ENCODE assay signal across 11 cellular contexts in genomic region chr12:113422929-113423669, GRCh38. TPM values are rescaled to one million over a fixed set of nuclear protein-coding genes. Genes with fewer than 3 reads are reported as not detected.
DNase-seq lines count a peak whose midpoint lies in the region; ATAC-seq and TF ChIP-seq lines count a peak whose summit lies in the region.
"Had no signal": no experiment of that assay in that cellular context is flagged by ENCODE, and none has a peak within 500 bp of the region (broad histone marks: within the 10 kb centered on the region; RNA-seq: fewer than 3 reads in every experiment).

No MANE protein-coding gene starts in this region.

- H3K27ac Mint-ChIP-seq in activated naive CD8-positive, alpha-beta T cell treated with anti-CD3 and anti-CD28 coated beads, Interleukin-2, amount 50 U/mL, for 24 hours: no peak overlapping the region

- no peak for TF ChIP-seq POLR2A in spleen (IDR thresholded peaks at IDR 0.05)

- TF ChIP-seq CTCF in GM13977 (IDR thresholded peaks at IDR 0.05; ENCODE audit: extremely low read depth, insufficient read depth, missing control alignments) (peak; percentile 3), WI38 (IDR thresholded peaks at IDR 0.05; ENCODE audit: low read depth, low read length) (no peak), spleen (IDR thresholded peaks at IDR 0.05 in 8 of 11, conservative IDR thresholded peaks at IDR 0.05 in 3 of 11) (no peak)

- intact Hi-C loops in spleen (cut with DNase I; ENCODE audit: low total_unique reads): loop anchor here (10.0 kb wide), 1 partner anchor 98 kb away; no protein-coding TSS in a partner anchor

- 78 to 84% (median 80%) methylated on average over 5 to 6 of the region's 6 CpGs for WGBS in spleen, 5 donors

- no peaks in the 10 kb centered on the region for H3K36me3 ChIP-seq in iPS-20b (ENCODE audit: insufficient read depth, low read depth, low read length)
- no peaks in the 10 kb centered on the region for H3K36me3 ChIP-seq in spleen

- H3K9me3 Mint-ChIP-seq in activated naive CD8-positive, alpha-beta T cell treated with anti-CD3 and anti-CD28 coated beads, Interleukin-2, amount 50 U/mL, for 24 hours: no peaks in the 10 kb centered on the region

- peaks cover 12% of the 10 kb centered on the region for H3K27me3 Mint-ChIP-seq in activated naive CD8-positive, alpha-beta T cell treated with anti-CD3 and anti-CD28 coated beads, Interleukin-2, amount 50 U/mL, for 24 hours

- DNase-seq in GM13977 (ENCODE audit: low spot score) (no peak), spleen (no peak), NCI-H2196 (lab: John Stamatoyannopoulos, UW; ENCODE audit: unreplicated experiment) (no peak)
- DNase-seq in stimulated activated CD4-positive, alpha-beta T cell treated with anti-CD3 and anti-CD28 coated beads, Interleukin-4, amount 100 ng/mL, for 1 hour: no peak
- DNase-seq in activated naive CD8-positive, alpha-beta T cell treated with anti-CD3 and anti-CD28 coated beads, Interleukin-2, amount 50 U/mL, for 24 hours: no peak
- DNase-seq: NCI-H524; stimulated activated CD4-positive, alpha-beta T cell treated with anti-CD3 and anti-CD28 coated beads, Interleukin-2, amount 100 ng/mL, for 48 hours had no signal

- H3K4me1 ChIP-seq in iPS-20b (ENCODE audit: insufficient read depth, low read length): peaks cover 9% of the 10 kb centered on the region; the same call in 1 of the 2 replicates
- H3K4me1 ChIP-seq in spleen: peaks cover 11 to 37% (median 19%) of the 10 kb centered on the region in 6 donors

- no peaks in the 10 kb centered on the region for H3K36me3 Mint-ChIP-seq in activated naive CD8-positive, alpha-beta T cell treated with anti-CD3 and anti-CD28 coated beads, Interleukin-2, amount 50 U/mL, for 24 hours (ENCODE audit: low read depth)
- H3K36me3 Mint-ChIP-seq: activated CD8-positive, alpha-beta memory T cell treated with anti-CD3 and anti-CD28 coated beads, Interleukin-2, amount 10 ng/mL, durations not matched to agents 7 days and 5 days had no signal

- peak overlapping the region; percentile 51; the same call in 1 of the 2 replicates for H3K9ac ChIP-seq in iPS-20b (ENCODE audit: low read depth, low read length)

- in situ Hi-C loops in GM13977 (cut with MboI; ENCODE audit: low pct_unique_long_range_greater_than_20kb, low sequenced_read_pairs, unreplicated experiment): loop anchor here (25.0 kb wide), 1 partner anchor 236 kb away; the partner anchor contains the start of genes DDX54 and RITA1

- H3K4me3 ChIP-seq in WI38 (ENCODE audit: low read depth, low read length): peak overlapping the region; percentile 78
- H3K4me3 ChIP-seq in iPS-20b (ENCODE audit: low read length): peak overlapping the region; percentile 42; the same call in 1 of the 2 replicates
- H3K4me3 ChIP-seq in spleen: peak overlapping the region in 5 of 8 donors; percentile 9 to 66 (median 39)

- H3K27ac ChIP-seq in iPS-20b (ENCODE audit: low read length) (no peak overlapping the region), spleen (peak overlapping the region in 3 of 8 donors; percentile 76 to 81 (median 80))

- H3K4me1 Mint-ChIP-seq in activated naive CD8-positive, alpha-beta T cell treated with anti-CD3 and anti-CD28 coated beads, Interleukin-2, amount 50 U/mL, for 24 hours: peaks cover 10% of the 10 kb centered on the region

- no peaks in the 10 kb centered on the region for H3K27me3 ChIP-seq in iPS-20b (ENCODE audit: insufficient read depth, low read length)
- H3K27me3 ChIP-seq in spleen (replicated peaks in 1 of 7): peaks cover 0 to 25% (median 0%) of the 10 kb centered on the region in 7 donors

- ATAC-seq in HG03135 (IDR thresholded peaks at IDR 0.05; ENCODE audit: unreplicated experiment): no peak
- ATAC-seq in activated naive CD8-positive, alpha-beta T cell treated with anti-CD3 and anti-CD28 coated beads, Interleukin-2, amount 50 U/mL, for 24 hours: no peak

- no peak overlapping the region for H3K4me3 Mint-ChIP-seq in activated naive CD8-positive, alpha-beta T cell treated with anti-CD3 and anti-CD28 coated beads, Interleukin-2, amount 50 U/mL, for 24 hours

- H3K9me3 ChIP-seq in iPS-20b (ENCODE audit: insufficient read depth, low read depth, low read length) (no peaks in the 10 kb centered on the region), spleen (no peaks in the 10 kb centered on the region)

RNA-seq across cellular contexts. Expression of gene SDSL, which starts 0.9 kb away (rescaled TPM):
- total RNA-seq in spleen: 1 to 10 TPM; 2.0 to 8.4 (median 4.7) TPM
- polyA plus RNA-seq in spleen: 10 to 100 TPM in 1 of 3 donors, 1 to 10 TPM in 2; 5.2 to 12.1 (median 8.9) TPM

RNA-seq across cellular contexts. Expression of gene SDS, which starts 19.4 kb away (rescaled TPM):
- 1 to 10 TPM in 2 of 7 donors, under 1 TPM in 4, not detected in 1; 0.61 to 3.4 (median 0.94) TPM for total RNA-seq in spleen
- 1 to 10 TPM; 1.2 to 3.5 (median 1.7) TPM for polyA plus RNA-seq in spleen
- total RNA-seq: activated CD8-positive, alpha-beta memory T cell treated with anti-CD3 and anti-CD28 coated beads, Interleukin-2, amount 10 ng/mL, durations not matched to agents 7 days and 5 days had no signal

RNA-seq across cellular contexts. Expression of gene LHX5, which starts 48.6 kb away (rescaled TPM):
- not detected for total RNA-seq in spleen
- not detected for polyA plus RNA-seq in spleen
- total RNA-seq: activated CD8-positive, alpha-beta memory T cell treated with anti-CD3 and anti-CD28 coated beads, Interleukin-2, amount 10 ng/mL, durations not matched to agents 7 days and 5 days had no signal
